19 cellular contexts compared by ENCODE assay signal in the genomic region with DNA sequence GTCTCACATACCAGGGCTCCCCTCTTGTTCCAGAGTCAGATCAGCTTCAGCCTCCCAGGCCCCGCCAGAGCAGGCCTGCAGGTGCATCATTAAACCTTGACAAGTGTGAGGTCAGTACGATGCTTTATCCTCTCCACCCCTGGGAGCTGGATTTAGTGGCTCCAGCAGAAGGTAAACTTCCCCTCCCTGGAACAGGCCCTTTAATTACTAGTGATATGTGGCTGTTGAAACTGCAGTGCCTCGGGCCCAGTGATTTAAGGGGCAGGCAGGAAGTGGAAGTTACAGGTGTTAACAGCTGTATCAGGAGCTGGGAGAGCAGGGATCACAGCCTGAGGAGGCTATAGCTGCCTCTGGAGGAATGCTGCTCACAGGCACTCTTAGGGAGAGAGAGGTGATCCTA.
"Had no signal": no experiment of that assay in that cellular context is flagged by ENCODE, and none has a peak within 500 bp of the region (broad histone marks: within the 10 kb centered on the region; RNA-seq: fewer than 3 reads in every experiment).

No MANE protein-coding gene starts in this region.

- H3K9me3 Mint-ChIP-seq: activated CD4-positive, alpha-beta memory T cell treated with anti-CD3 and anti-CD28 coated beads, Interleukin-2, amount 10 ng/mL, durations not matched to agents 7 days and 5 days; activated T-cell treated with anti-CD3 and anti-CD28 coated beads, Interleukin-2, amount 50 U/mL, for 24 hours; neural progenitor cell; stimulated activated naive CD8-positive, alpha-beta T cell treated with anti-CD3 and anti-CD28 coated beads, Interleukin-15, Interleukin-2, amounts not matched to agents 100 ng/mL and 50 ng/mL, for 24 hours had no signal

- H3K4me1 Mint-ChIP-seq: activated CD4-positive, alpha-beta memory T cell treated with anti-CD3 and anti-CD28 coated beads, Interleukin-2, amount 10 ng/mL, durations not matched to agents 7 days and 5 days; activated CD4-positive, alpha-beta T cell treated with anti-CD3 and anti-CD28 coated beads for 36 hours; naive B cell had no signal

- H3K9ac ChIP-seq: neural progenitor cell had no signal

- H3K27ac ChIP-seq: colonic mucosa, esophagus muscularis mucosa, left lung, neural progenitor cell, psoas muscle, right lobe of liver, suprapubic skin, WERI-Rb-1 had no signal

- H3K4me1 ChIP-seq: colonic mucosa, esophagus muscularis mucosa, left lung, psoas muscle, right lobe of liver, suprapubic skin had no signal

- DNase-seq: activated CD4-positive, alpha-beta memory T cell treated with anti-CD3 and anti-CD28 coated beads, Interleukin-2, amount 10 ng/mL, durations not matched to agents 7 days and 5 days; activated CD4-positive, alpha-beta T cell treated with anti-CD3 and anti-CD28 coated beads for 36 hours; activated effector memory CD4-positive, alpha-beta T cell treated with anti-CD3 and anti-CD28 coated beads, Interleukin-2, amount 50 U/mL, for 16 hours; activated T-cell treated with anti-CD3 and anti-CD28 coated beads, Interleukin-2, amount 50 U/mL, for 24 hours; caudate nucleus; colonic mucosa; left lung; mammary epithelial cell; naive B cell; psoas muscle; right lobe of liver; trophoblast cell; WERI-Rb-1 had no signal

- H3K4me3 Mint-ChIP-seq: activated CD4-positive, alpha-beta memory T cell treated with anti-CD3 and anti-CD28 coated beads, Interleukin-2, amount 10 ng/mL, durations not matched to agents 7 days and 5 days; activated CD4-positive, alpha-beta T cell treated with anti-CD3 and anti-CD28 coated beads for 36 hours; activated T-cell treated with anti-CD3 and anti-CD28 coated beads, Interleukin-2, amount 50 U/mL, for 24 hours; neural progenitor cell; stimulated activated naive CD8-positive, alpha-beta T cell treated with anti-CD3 and anti-CD28 coated beads, Interleukin-15, Interleukin-2, amounts not matched to agents 100 ng/mL and 50 ng/mL, for 24 hours had no signal

- H3K4me3 ChIP-seq: colonic mucosa, esophagus muscularis mucosa, left lung, neural progenitor cell, psoas muscle, right lobe of liver, smooth muscle cell, suprapubic skin had no signal

- H3K27me3 ChIP-seq: colonic mucosa, neural progenitor cell, right lobe of liver had no signal

- H3K36me3 ChIP-seq: colonic mucosa, esophagus muscularis mucosa, left lung, neural progenitor cell, right lobe of liver, suprapubic skin, WERI-Rb-1 had no signal

- H3K9me3 ChIP-seq: colonic mucosa, esophagus muscularis mucosa, left lung, psoas muscle, right lobe of liver, suprapubic skin had no signal

- H3K27me3 Mint-ChIP-seq: activated CD4-positive, alpha-beta memory T cell treated with anti-CD3 and anti-CD28 coated beads, Interleukin-2, amount 10 ng/mL, durations not matched to agents 7 days and 5 days had no signal

- H3K27ac Mint-ChIP-seq: activated CD4-positive, alpha-beta memory T cell treated with anti-CD3 and anti-CD28 coated beads, Interleukin-2, amount 10 ng/mL, durations not matched to agents 7 days and 5 days; activated CD4-positive, alpha-beta T cell treated with anti-CD3 and anti-CD28 coated beads for 36 hours; activated naive CD4-positive, alpha-beta T cell treated with anti-CD3 and anti-CD28 coated beads, Interleukin-2, amount 50 U/mL, for 72 hours; activated T-cell treated with anti-CD3 and anti-CD28 coated beads, Interleukin-2, amount 50 U/mL, for 24 hours; naive B cell; neural progenitor cell; stimulated activated naive CD8-positive, alpha-beta T cell treated with anti-CD3 and anti-CD28 coated beads, Interleukin-15, Interleukin-2, amounts not matched to agents 100 ng/mL and 50 ng/mL, for 24 hours had no signal

- H3K36me3 Mint-ChIP-seq: activated naive CD4-positive, alpha-beta T cell treated with anti-CD3 and anti-CD28 coated beads, Interleukin-2, amount 50 U/mL, for 72 hours; neural progenitor cell had no signal
